In genomic region chr4:89298160-89298559, GRCh38 we compare ENCODE assay signal across 10 cellular contexts. TPM values are rescaled to one million over a fixed set of nuclear protein-coding genes. Genes with fewer than 3 reads are reported as not detected.
A peak's percentile ranks its signal among the peaks of the same experiment; 100 is the strongest.
DNase-seq lines count a peak whose midpoint lies in the region; ATAC-seq and TF ChIP-seq lines count a peak whose summit lies in the region.
"Had no signal": no experiment of that assay in that cellular context is flagged by ENCODE, and none has a peak within 500 bp of the region (broad histone marks: within the 10 kb centered on the region; RNA-seq: fewer than 3 reads in every experiment).

No MANE protein-coding gene starts in this region.

- H3K4me3 ChIP-seq in right lobe of liver (peak overlapping the region in 1 of 3 donors; percentile 53), coronary artery (no peak overlapping the region)

- no peak for TF ChIP-seq CTCF in right lobe of liver (IDR thresholded peaks at IDR 0.05)
- no peak for TF ChIP-seq CTCF in coronary artery (IDR thresholded peaks at IDR 0.05)

- DNase-seq in COLO668 (lab: John Stamatoyannopoulos, UW; ENCODE audit: unreplicated experiment) (peak; percentile 24), T-helper 17 cell (peak in 1 of 3 donors; percentile 28), right lobe of liver (no peak), occipital lobe (lab: John Stamatoyannopoulos, UW) (no peak), coronary artery (ENCODE audit: low spot score) (no peak)
- DNase-seq: NCI-H524 treated with DMSO at 0.1 percent for 48 hours had no signal

- intact Hi-C loops in right lobe of liver (cut with DNase I), result no loop called here

- ATAC-seq in GM21447 (IDR thresholded peaks at IDR 0.05; ENCODE audit: unreplicated experiment), result peak; percentile 51
- ATAC-seq in T-helper 17 cell, result peak; percentile 61
- ATAC-seq in right lobe of liver, result peak in 3 of 4 donors; percentile 5 to 31 (median 8)
- ATAC-seq in GM21723 (IDR thresholded peaks at IDR 0.05; ENCODE audit: unreplicated experiment), result no peak
- no peak for ATAC-seq in GM21360 (IDR thresholded peaks at IDR 0.05; ENCODE audit: unreplicated experiment)

- WGBS in right lobe of liver (ENCODE audit: insufficient coverage, low coverage, low lambda C conversion rate, missing lambda C conversion rate), result 20% methylated on average over 2 of the region's 2 CpGs

- peaks cover 8% of the 10 kb centered on the region for H3K36me3 Mint-ChIP-seq in T-helper 17 cell (ENCODE audit: low read depth)

- H3K9me3 ChIP-seq in T-helper 17 cell (ENCODE audit: control insufficient read depth, low read length, poor library complexity, severe bottlenecking) (no peaks in the 10 kb centered on the region), right lobe of liver (no peaks in the 10 kb centered on the region)

- peaks cover 61% of the 10 kb centered on the region for H3K4me1 Mint-ChIP-seq in T-helper 17 cell

- no peak for TF ChIP-seq POLR2A in right lobe of liver (IDR thresholded peaks at IDR 0.05)

- H3K4me3 Mint-ChIP-seq in T-helper 17 cell, result peak overlapping the region; percentile 98

- no peak overlapping the region for H3K27ac Mint-ChIP-seq in T-helper 17 cell

- H3K27me3 ChIP-seq in right lobe of liver, result no peaks in the 10 kb centered on the region

- H3K27ac ChIP-seq in right lobe of liver (peak overlapping the region; percentile 80 to 88 (median 87)), coronary artery (no peak overlapping the region)
- H3K27ac ChIP-seq: parathyroid adenoma had no signal

- no peaks in the 10 kb centered on the region for H3K27me3 Mint-ChIP-seq in T-helper 17 cell

- no peaks in the 10 kb centered on the region for H3K36me3 ChIP-seq in right lobe of liver

- peaks cover 0 to 33% (median 0%) of the 10 kb centered on the region in 4 donors for H3K4me1 ChIP-seq in right lobe of liver
- H3K4me1 ChIP-seq: parathyroid adenoma had no signal

RNA-seq across cellular contexts. Expression of gene GPRIN3, which starts 9.4 kb away (rescaled TPM):
- 10 to 100 TPM; 88.5 to 89.7 TPM for total RNA-seq in T-helper 17 cell
- 1 to 10 TPM in 3 of 6 experiments, under 1 TPM in 3; 0.29 to 7.9 (median 3.9) TPM for total RNA-seq in right lobe of liver
- 31.2 TPM for total RNA-seq in occipital lobe

Comparison
In these comparisons a context has a peak if more than half of its experiments do, and no peak if none do; other contexts are left out.
1. ATAC-seq: peak in GM21447 (single experiment), T-helper 17 cell (single experiment) and right lobe of liver (3 of 4); none in GM21723 (single experiment) and GM21360 (single experiment).
2. H3K27ac ChIP-seq: peak in right lobe of liver (3 of 3); none in coronary artery (0 of 2).